27 cellular contexts compared by ENCODE assay signal in the genomic region with DNA sequence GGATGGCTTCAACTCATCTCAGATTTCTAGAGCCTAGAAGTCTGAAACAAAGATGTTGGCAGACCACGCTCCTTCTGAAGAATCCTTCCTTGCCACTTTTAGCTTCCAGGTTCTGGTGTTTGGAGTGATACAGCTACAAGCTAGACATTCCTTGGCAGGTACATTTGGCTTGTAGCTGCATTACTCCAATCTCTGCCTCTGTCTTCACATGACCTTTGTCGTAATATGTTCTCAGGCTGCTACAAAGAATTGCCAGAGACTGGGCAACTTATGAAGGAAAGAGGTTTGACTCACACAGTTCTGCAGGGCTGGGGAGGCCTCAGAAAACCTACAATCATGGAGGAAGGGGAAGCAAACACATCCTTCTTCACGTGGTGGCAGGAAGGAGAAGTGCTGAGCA.
"Had no signal": no experiment of that assay in that cellular context is flagged by ENCODE, and none has a peak within 500 bp of the region (broad histone marks: within the 10 kb centered on the region; RNA-seq: fewer than 3 reads in every experiment).

No MANE protein-coding gene starts in this region.

- H3K9me3 ChIP-seq: esophagus squamous epithelium, lower lobe of right lung, tibial nerve had no signal

- H3K9me3 Mint-ChIP-seq: neural progenitor cell had no signal

- H3K27ac Mint-ChIP-seq: activated naive CD4-positive, alpha-beta T cell treated with anti-CD3 and anti-CD28 coated beads, Interleukin-2, amount 50 U/mL, for 72 hours; activated T-cell treated with anti-CD3 and anti-CD28 coated beads, Interleukin-2, amount 50 U/mL, for 72 hours; brain; immature natural killer cell; natural killer cell; neural progenitor cell; stimulated activated effector memory CD8-positive, alpha-beta T cell treated with anti-CD3 and anti-CD28 coated beads, Interleukin-12 subunit alpha, Interleukin-12 subunit beta, amount 100 ng/mL, for 72 hours; stimulated activated naive CD8-positive, alpha-beta T cell treated with anti-CD3 and anti-CD28 coated beads, Interleukin-15, Interleukin-2, amounts not matched to agents 100 ng/mL and 50 ng/mL, for 24 hours had no signal

- H3K4me3 Mint-ChIP-seq: activated T-cell treated with anti-CD3 and anti-CD28 coated beads, Interleukin-2, amount 50 U/mL, for 72 hours; brain; immature natural killer cell; natural killer cell; neural progenitor cell; stimulated activated effector memory CD8-positive, alpha-beta T cell treated with anti-CD3 and anti-CD28 coated beads, Interleukin-12 subunit alpha, Interleukin-12 subunit beta, amount 100 ng/mL, for 72 hours; stimulated activated naive CD8-positive, alpha-beta T cell treated with anti-CD3 and anti-CD28 coated beads, Interleukin-15, Interleukin-2, amounts not matched to agents 100 ng/mL and 50 ng/mL, for 24 hours had no signal

- DNase-seq: activated CD4-positive, alpha-beta T cell treated with anti-CD3 and anti-CD28 coated beads for 4 hours; activated CD4-positive, alpha-beta T cell treated with anti-CD3 and anti-CD28 coated beads, Interleukin-2, amount 50 U/mL, for 4 hours; activated CD4-positive, CD25-positive, alpha-beta regulatory T cell; activated naive CD4-positive, alpha-beta T cell; activated T-cell treated with anti-CD3 and anti-CD28 coated beads for 4 hours; activated T-cell treated with anti-CD3 and anti-CD28 coated beads, Interleukin-2, amount 50 U/mL, for 72 hours; esophagus squamous epithelium; foreskin melanocyte; glutamatergic neuron; hypothalamus; immature natural killer cell; kidney; lower lobe of right lung; mesenchymal stem cell; natural killer cell; occipital lobe; small intestine; stimulated activated CD4-positive, alpha-beta T cell treated with anti-CD3 and anti-CD28 coated beads, Interleukin-4, amount 100 ng/mL, for 24 hours had no signal

- H3K27ac ChIP-seq: cardiac muscle cell, lower lobe of right lung, neural progenitor cell, parathyroid adenoma, tibial nerve had no signal

- H3K27me3 Mint-ChIP-seq: stimulated activated naive CD8-positive, alpha-beta T cell treated with anti-CD3 and anti-CD28 coated beads, Interleukin-15, Interleukin-2, amounts not matched to agents 100 ng/mL and 50 ng/mL, for 24 hours had no signal

- H3K36me3 Mint-ChIP-seq: brain; immature natural killer cell; natural killer cell; neural progenitor cell; stimulated activated effector memory CD8-positive, alpha-beta T cell treated with anti-CD3 and anti-CD28 coated beads, Interleukin-12 subunit alpha, Interleukin-12 subunit beta, amount 100 ng/mL, for 72 hours had no signal

- H3K27me3 ChIP-seq: cardiac muscle cell, esophagus squamous epithelium, neural progenitor cell, tibial nerve had no signal

- ATAC-seq: activated naive CD4-positive, alpha-beta T cell treated with anti-CD3 and anti-CD28 coated beads, Interleukin-2, amount 50 U/mL, for 72 hours; activated T-cell treated with anti-CD3 and anti-CD28 coated beads, Interleukin-2, amount 50 U/mL, for 72 hours; lower lobe of right lung; natural killer cell; sciatic nerve; stimulated activated effector memory CD8-positive, alpha-beta T cell treated with anti-CD3 and anti-CD28 coated beads, Interleukin-12 subunit alpha, Interleukin-12 subunit beta, amount 100 ng/mL, for 72 hours had no signal

- H3K4me3 ChIP-seq: cardiac muscle cell, esophagus squamous epithelium, lower lobe of right lung, neural progenitor cell, tibial nerve had no signal

- H3K4me1 ChIP-seq: lower lobe of right lung, parathyroid adenoma had no signal

- H3K36me3 ChIP-seq: cardiac muscle cell, esophagus squamous epithelium, lower lobe of right lung, neural progenitor cell, tibial nerve had no signal

- H3K4me1 Mint-ChIP-seq: immature natural killer cell; natural killer cell; stimulated activated effector memory CD8-positive, alpha-beta T cell treated with anti-CD3 and anti-CD28 coated beads, Interleukin-12 subunit alpha, Interleukin-12 subunit beta, amount 100 ng/mL, for 72 hours had no signal
